15 cellular contexts compared by ENCODE assay signal in the genomic region with DNA sequence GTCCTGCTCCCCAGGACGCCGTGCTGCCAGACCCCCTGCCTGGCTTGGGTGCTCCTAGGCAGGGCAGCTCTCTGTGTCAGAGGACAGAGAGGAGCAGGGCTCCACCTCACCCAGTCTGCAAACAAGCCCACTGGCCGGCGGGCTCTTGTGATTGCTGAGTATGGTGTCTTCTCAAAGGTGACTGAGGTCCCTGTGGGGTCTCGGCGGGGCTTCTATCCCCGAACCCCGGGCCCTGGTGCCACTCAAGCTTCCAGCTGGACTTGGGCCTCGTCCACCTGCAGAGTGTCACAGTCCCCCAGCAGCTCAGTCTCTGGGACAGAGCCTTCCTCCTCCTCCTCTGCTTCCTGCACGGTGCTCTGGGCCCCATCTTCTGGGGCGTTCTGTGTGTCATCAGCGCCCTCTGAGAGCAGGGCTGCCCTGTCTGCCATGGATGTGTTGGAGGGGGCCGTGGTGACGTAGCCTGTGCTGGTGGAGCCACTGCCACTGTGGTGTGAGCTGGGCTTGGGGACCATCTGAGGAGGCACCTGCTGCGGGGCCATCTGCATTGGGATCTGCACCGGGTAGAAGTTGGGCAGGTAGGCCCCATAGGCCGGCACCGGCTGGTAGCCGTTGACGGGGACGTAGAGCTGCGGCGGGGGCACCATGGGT.
DNase-seq lines count a peak whose midpoint lies in the region; ATAC-seq and TF ChIP-seq lines count a peak whose summit lies in the region.
"Had no signal": no experiment of that assay in that cellular context is flagged by ENCODE, and none has a peak within 500 bp of the region (broad histone marks: within the 10 kb centered on the region; RNA-seq: fewer than 3 reads in every experiment).

No MANE protein-coding gene starts in this region.

- H3K9me3 ChIP-seq in trophoblast cell (ENCODE audit: insufficient read depth, low read depth, low read length) (no peaks in the 10 kb centered on the region), esophagus squamous epithelium (no peaks in the 10 kb centered on the region), heart left ventricle (no peaks in the 10 kb centered on the region)
- H3K9me3 ChIP-seq: BLaER1, Caco-2 had no signal

- H3K18ac ChIP-seq in trophoblast cell (ENCODE audit: low read length) = no peak overlapping the region

- H3K27me3 ChIP-seq in trophoblast cell (ENCODE audit: insufficient read depth, low read length) (no peaks in the 10 kb centered on the region), esophagus squamous epithelium (peaks cover 0 to 74% (median 0%) of the 10 kb centered on the region in 4 donors), heart left ventricle (peaks cover 0 to 3% (median 0%) of the 10 kb centered on the region in 9 donors)
- H3K27me3 ChIP-seq: BLaER1 had no signal

- no peaks in the 10 kb centered on the region for H3K9me3 Mint-ChIP-seq in activated CD8-positive, alpha-beta memory T cell treated with anti-CD3 and anti-CD28 coated beads, Interleukin-2, amount 10 ng/mL, durations not matched to agents 7 days and 5 days (ENCODE audit: low read depth)
- H3K9me3 Mint-ChIP-seq: CD8-positive, alpha-beta memory T cell; H9 had no signal

- TF ChIP-seq POLR2A in esophagus squamous epithelium (IDR thresholded peaks at IDR 0.05) (no peak), heart left ventricle (IDR thresholded peaks at IDR 0.05) (no peak)

- no peak overlapping the region for H3K27ac ChIP-seq in trophoblast cell (ENCODE audit: low read depth, low read length)
- H3K27ac ChIP-seq in esophagus squamous epithelium = no peak overlapping the region
- H3K27ac ChIP-seq in heart left ventricle = no peak overlapping the region
- H3K27ac ChIP-seq: 22Rv1, BLaER1 had no signal

- H3K79me2 ChIP-seq in trophoblast cell (ENCODE audit: control insufficient read depth, insufficient read depth, low read length, poor library complexity) = no peaks in the 10 kb centered on the region

- H3K27ac Mint-ChIP-seq in activated CD8-positive, alpha-beta memory T cell treated with anti-CD3 and anti-CD28 coated beads, Interleukin-2, amount 10 ng/mL, durations not matched to agents 7 days and 5 days = no peak overlapping the region
- H3K27ac Mint-ChIP-seq: H9 had no signal

- no peak overlapping the region for H3K4me3 Mint-ChIP-seq in activated CD8-positive, alpha-beta memory T cell treated with anti-CD3 and anti-CD28 coated beads, Interleukin-2, amount 10 ng/mL, durations not matched to agents 7 days and 5 days
- H3K4me3 Mint-ChIP-seq: CD8-positive, alpha-beta memory T cell; H9 had no signal

- no peak overlapping the region for H4K12ac ChIP-seq in trophoblast cell (ENCODE audit: low read depth, low read length)

- H2AK5ac ChIP-seq in trophoblast cell (ENCODE audit: low read length) = no peak overlapping the region

- no peak overlapping the region for H4K8ac ChIP-seq in trophoblast cell (ENCODE audit: low read depth, low read length)

- H3K79me1 ChIP-seq in trophoblast cell (ENCODE audit: low read length) = peaks cover 2% of the 10 kb centered on the region

- H2BK120ac ChIP-seq in trophoblast cell (ENCODE audit: insufficient read depth, low read length, poor library complexity) = no peak overlapping the region

- no peak overlapping the region for H2BK5ac ChIP-seq in trophoblast cell (ENCODE audit: low read depth, low read length, poor library complexity)

- no peak for ATAC-seq in activated CD8-positive, alpha-beta memory T cell treated with anti-CD3 and anti-CD28 coated beads, Interleukin-2, amount 10 ng/mL, durations not matched to agents 7 days and 5 days
- ATAC-seq in heart left ventricle = no peak

- peaks cover 40% of the 10 kb centered on the region for H3K27me3 Mint-ChIP-seq in activated CD8-positive, alpha-beta memory T cell treated with anti-CD3 and anti-CD28 coated beads, Interleukin-2, amount 10 ng/mL, durations not matched to agents 7 days and 5 days

- no peak overlapping the region for H2AFZ ChIP-seq in trophoblast cell (ENCODE audit: insufficient read depth, low read length, poor library complexity)

- peaks cover 20% of the 10 kb centered on the region for H3K4me1 Mint-ChIP-seq in activated CD8-positive, alpha-beta memory T cell treated with anti-CD3 and anti-CD28 coated beads, Interleukin-2, amount 10 ng/mL, durations not matched to agents 7 days and 5 days
- H3K4me1 Mint-ChIP-seq: CD8-positive, alpha-beta memory T cell had no signal

- WGBS in trophoblast cell (ENCODE audit: extremely low coverage, insufficient coverage, insufficient read length) = no CpG with 5 or more reads among the region's 23 CpGs
- 72 to 81% methylated on average over 3 to 8 of the region's 23 CpGs for WGBS in esophagus squamous epithelium, 2 donors
- 83 to 88% (median 86%) methylated on average over 14 to 23 of the region's 23 CpGs for WGBS in heart left ventricle, 4 donors

- H3K14ac ChIP-seq in trophoblast cell (ENCODE audit: low read length) = no peak overlapping the region

- H3K9ac ChIP-seq in trophoblast cell (ENCODE audit: low read length) = no peak overlapping the region
- H3K9ac ChIP-seq: BLaER1 had no signal

- peak; percentile 47 for DNase-seq in activated CD8-positive, alpha-beta memory T cell treated with anti-CD3 and anti-CD28 coated beads for 24 hours
- DNase-seq in activated CD8-positive, alpha-beta memory T cell treated with anti-CD3 and anti-CD28 coated beads, Interleukin-2, amount 10 ng/mL, durations not matched to agents 7 days and 5 days = no peak
- DNase-seq in islet precursor cell = peak; percentile 51
- DNase-seq in trophoblast cell = no peak
- no peak for DNase-seq in esophagus squamous epithelium (lab: John Stamatoyannopoulos, UW)
- no peak for DNase-seq in stimulated activated CD4-positive, alpha-beta T cell treated with anti-CD3 and anti-CD28 coated beads, Interleukin-12 subunit alpha, Interleukin-12 subunit beta, amount 100 ng/mL, for 4 hours
- no peak for DNase-seq in heart left ventricle
- DNase-seq: Caco-2; CD8-positive, alpha-beta memory T cell; DND-41; GDM1; GOT3; H9 had no signal

- H2BK12ac ChIP-seq in trophoblast cell (ENCODE audit: low read length) = peak overlapping the region; percentile 14

- H3K23ac ChIP-seq in trophoblast cell (ENCODE audit: low read length) = no peak overlapping the region

- CTCF ChIA-PET in activated CD8-positive, alpha-beta memory T cell treated with anti-CD3 and anti-CD28 coated beads, Interleukin-2, amount 10 ng/mL, durations not matched to agents 7 days and 5 days (lab: Charles Lee) = interaction anchor here (0.9 to 2.7 kb wide), 3 partner anchors 11 to 808 kb away, joined by 3 to 12 read pairs (median 4); no protein-coding TSS in a partner anchor

- H3K4me3 ChIP-seq in trophoblast cell (ENCODE audit: low read depth, low read length) = no peak overlapping the region
- no peak overlapping the region for H3K4me3 ChIP-seq in esophagus squamous epithelium
- no peak overlapping the region for H3K4me3 ChIP-seq in heart left ventricle
- H3K4me3 ChIP-seq: BLaER1 had no signal

- no peak overlapping the region for H3K4me2 ChIP-seq in trophoblast cell (ENCODE audit: low read length)
- H3K4me2 ChIP-seq: BLaER1 had no signal

- TF ChIP-seq CTCF in esophagus squamous epithelium (IDR thresholded peaks at IDR 0.05) = no peak
- no peak for TF ChIP-seq CTCF in heart left ventricle (IDR thresholded peaks at IDR 0.05)

- H4K91ac ChIP-seq in trophoblast cell (ENCODE audit: low read depth, low read length) = no peak overlapping the region

- H3K36me3 Mint-ChIP-seq in activated CD8-positive, alpha-beta memory T cell treated with anti-CD3 and anti-CD28 coated beads, Interleukin-2, amount 10 ng/mL, durations not matched to agents 7 days and 5 days = no peaks in the 10 kb centered on the region
- H3K36me3 Mint-ChIP-seq: CD8-positive, alpha-beta memory T cell had no signal

- H3K4ac ChIP-seq in trophoblast cell (ENCODE audit: low read depth, low read length) = no peak overlapping the region

- H3K36me3 ChIP-seq in trophoblast cell (ENCODE audit: control insufficient read depth in 1 of 2, insufficient read depth in 2 of 2, low read length in 2 of 2) (no peaks in the 10 kb centered on the region), esophagus squamous epithelium (peaks cover 0 to 31% (median 0%) of the 10 kb centered on the region in 3 donors), heart left ventricle (no peaks in the 10 kb centered on the region)
- H3K36me3 ChIP-seq: BLaER1 had no signal

- H3K4me1 ChIP-seq in trophoblast cell (ENCODE audit: control insufficient read depth in 1 of 2, insufficient read depth in 2 of 2, low read length in 2 of 2) (peaks cover 6 to 8% of the 10 kb centered on the region in 2 experiments), esophagus squamous epithelium (peaks cover 0 to 20% (median 0%) of the 10 kb centered on the region in 3 donors), heart left ventricle (no peaks in the 10 kb centered on the region)
- H3K4me1 ChIP-seq: BLaER1 had no signal

- intact Hi-C loops in esophagus squamous epithelium (cut with DNase I) = loop anchor here (10.0 kb wide), 1 partner anchor 809 kb away; no protein-coding TSS in a partner anchor
- intact Hi-C loops in heart left ventricle (cut with DNase I) = loop anchor here in 1 of 10 donors (10.0 kb wide), 1 partner anchor 809 kb away; no protein-coding TSS in a partner anchor

Comparison
In these comparisons a context has a peak if more than half of its experiments do, and no peak if none do; other contexts are left out.
1. DNase-seq: peak in activated CD8-positive, alpha-beta memory T cell treated with anti-CD3 and anti-CD28 coated beads for 24 hours (single experiment) and islet precursor cell (single experiment); none in activated CD8-positive, alpha-beta memory T cell treated with anti-CD3 and anti-CD28 coated beads, Interleukin-2, amount 10 ng/mL, durations not matched to agents 7 days and 5 days (single experiment), trophoblast cell (0 of 2), esophagus squamous epithelium (single experiment), stimulated activated CD4-positive, alpha-beta T cell treated with anti-CD3 and anti-CD28 coated beads, Interleukin-12 subunit alpha, Interleukin-12 subunit beta, amount 100 ng/mL, for 4 hours (single experiment) and heart left ventricle (0 of 5).